ENCODE assay signal across 18 cellular contexts in the genomic region with DNA sequence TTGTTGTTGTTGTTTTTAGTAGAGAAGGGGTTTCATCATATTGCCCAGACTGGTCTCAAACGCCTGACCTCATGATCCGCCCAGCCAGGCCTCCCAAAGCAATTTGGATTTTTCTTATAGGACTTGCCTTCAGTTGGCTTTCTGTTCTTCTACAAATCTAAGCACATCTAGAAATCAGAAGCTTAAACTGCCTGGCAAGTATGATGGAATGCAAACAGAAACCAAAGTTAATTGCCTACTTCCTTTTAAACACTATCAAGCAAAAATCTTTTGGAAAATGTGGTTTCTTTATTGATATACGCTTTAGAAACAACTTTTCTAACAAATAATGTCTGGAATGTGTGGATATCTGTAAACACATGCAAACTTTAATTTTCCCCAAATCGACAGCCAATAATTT.
DNase-seq lines count a peak whose midpoint lies in the region; ATAC-seq, FAIRE-seq and TF ChIP-seq lines count a peak whose summit lies in the region.
"Had no signal": no experiment of that assay in that cellular context is flagged by ENCODE, and none has a peak within 500 bp of the region (broad histone marks: within the 10 kb centered on the region; RNA-seq: fewer than 3 reads in every experiment).

No MANE protein-coding gene starts in this region.

- H3K4me2 ChIP-seq in K562 (ENCODE audit: insufficient read depth, low read length), result no peak overlapping the region

- H3K9me3 Mint-ChIP-seq in HFFc6, result no peaks in the 10 kb centered on the region
- H3K9me3 Mint-ChIP-seq in immature natural killer cell, result no peaks in the 10 kb centered on the region
- H3K9me3 Mint-ChIP-seq: activated T-cell treated with anti-CD3 and anti-CD28 coated beads, Interleukin-2, amount 50 U/mL, for 72 hours; stimulated activated naive CD8-positive, alpha-beta T cell treated with anti-CD3 and anti-CD28 coated beads, Interleukin-15, amount 100 ng/mL, for 72 hours had no signal

- peaks cover 36% of the 10 kb centered on the region for H3K4me1 Mint-ChIP-seq in HFFc6 (ENCODE audit: low read depth)
- no peaks in the 10 kb centered on the region for H3K4me1 Mint-ChIP-seq in immature natural killer cell

- H3K9me3 ChIP-seq in A673 (ENCODE audit: low read depth, low read length, poor library complexity, severe bottlenecking) (no peaks in the 10 kb centered on the region), K562 (replicated peaks; ENCODE audit: control insufficient read depth, insufficient read depth, low read depth, low read length) (no peaks in the 10 kb centered on the region), left lung (no peaks in the 10 kb centered on the region)
- H3K9me3 ChIP-seq: adrenal gland, SJCRH30 had no signal

- CTCF ChIA-PET in A673 (lab: Charles Lee) (no interaction called here), K562 (lab: Yijun Ruan, JAX; ENCODE audit: low intra/inter-chr PET ratio) (no interaction called here)

- no peak for TF ChIP-seq POLR2A in K562 (conservative IDR thresholded peaks at IDR 0.05)

- intact Hi-C loops in A673 (cut with micrococcal nuclease; ENCODE audit: unreplicated experiment) (no loop called here), K562 (cut with micrococcal nuclease) (no loop called here), left lung (cut with DNase I) (no loop called here)

- H3K27ac ChIP-seq in A673 (ENCODE audit: low read depth, low read length, poor library complexity, severe bottlenecking), result peak overlapping the region; percentile 92
- H3K27ac ChIP-seq in K562 (ENCODE audit: extremely low read depth, low read depth, low read length), result no peak overlapping the region
- H3K27ac ChIP-seq in left lung, result no peak overlapping the region
- H3K27ac ChIP-seq: adrenal gland, SJCRH30 had no signal

- FAIRE-seq in K562 (lab: Jason Lieb, UNC), result no peak
- FAIRE-seq: TTC549, urothelium cell line had no signal

- H4K20me1 ChIP-seq in K562 (replicated peaks; ENCODE audit: control insufficient read depth, insufficient read depth, low read length), result no peaks in the 10 kb centered on the region

- TF ChIP-seq CTCF in A673 (conservative IDR thresholded peaks at IDR 0.05; ENCODE audit: low read depth, low read length) (no peak), HFFc6 (IDR thresholded peaks at IDR 0.05) (no peak), K562 (IDR thresholded peaks at IDR 0.05 in 2 of 3, conservative IDR thresholded peaks at IDR 0.05 in 1 of 3; ENCODE audit: insufficient read depth in 2 of 3, low read depth in 1 of 3, low read length in 3 of 3) (no peak), left lung (IDR thresholded peaks at IDR 0.05) (no peak)

- in situ Hi-C loops in K562 (cut with MboI), result no loop called here

- no peak for TF ChIP-seq EP300 in K562 (IDR thresholded peaks at IDR 0.05; ENCODE audit: low read length)

- H3K4me3 Mint-ChIP-seq in HFFc6, result peak overlapping the region; percentile 84
- no peak overlapping the region for H3K4me3 Mint-ChIP-seq in immature natural killer cell
- H3K4me3 Mint-ChIP-seq: activated T-cell treated with anti-CD3 and anti-CD28 coated beads, Interleukin-2, amount 50 U/mL, for 72 hours; stimulated activated naive CD8-positive, alpha-beta T cell treated with anti-CD3 and anti-CD28 coated beads, Interleukin-15, amount 100 ng/mL, for 72 hours had no signal

- no peak for TF ChIP-seq RAD21 in K562 (CRISPR knock-in tag; conservative IDR thresholded peaks at IDR 0.05 in 1 of 2, IDR thresholded peaks at IDR 0.05 in 1 of 2)

- H3K27ac Mint-ChIP-seq in HFFc6 (peak overlapping the region; percentile 88), immature natural killer cell (no peak overlapping the region)
- H3K27ac Mint-ChIP-seq: activated T-cell treated with anti-CD3 and anti-CD28 coated beads, Interleukin-2, amount 50 U/mL, for 72 hours; stimulated activated naive CD8-positive, alpha-beta T cell treated with anti-CD3 and anti-CD28 coated beads, Interleukin-15, amount 100 ng/mL, for 72 hours had no signal

- H2AFZ ChIP-seq in K562 (ENCODE audit: low read depth, low read length), result no peak overlapping the region

- peaks cover 88% of the 10 kb centered on the region for H3K79me2 ChIP-seq in K562 (ENCODE audit: control insufficient read depth, insufficient read depth, low read length)

- H3K36me3 ChIP-seq in A673 (ENCODE audit: insufficient read depth, low read length, poor library complexity, severe bottlenecking), result no peaks in the 10 kb centered on the region
- H3K36me3 ChIP-seq in K562 (ENCODE audit: control insufficient read depth, insufficient read depth, low read length), result peaks cover 3% of the 10 kb centered on the region; the same call in 2 of the 3 replicates
- no peaks in the 10 kb centered on the region for H3K36me3 ChIP-seq in left lung
- H3K36me3 ChIP-seq: adrenal gland, SJCRH30 had no signal

- 84% methylated on average over 4 of the region's 4 CpGs for WGBS in K562 (ENCODE audit: insufficient coverage, low coverage, missing lambda C conversion rate)

- H3K4me1 ChIP-seq in A673 (ENCODE audit: insufficient read depth, low read length, poor library complexity, severe bottlenecking), result peaks cover 75% of the 10 kb centered on the region
- H3K4me1 ChIP-seq in K562 (replicated peaks in 1 of 2; ENCODE audit: control insufficient read depth in 2 of 2, insufficient read depth in 2 of 2, low read length in 2 of 2), result peaks cover 0 to 4% of the 10 kb centered on the region in 2 experiments; a peak in 2 of 5 replicates
- H3K4me1 ChIP-seq in left lung, result peaks cover 11 to 16% of the 10 kb centered on the region in 2 donors

- peak; percentile 76 for DNase-seq in A673 (ENCODE audit: low spot score)
- peak; percentile 40 for DNase-seq in HFFc6
- DNase-seq in K562 (ENCODE audit: extremely low read depth in 1 of 4, low spot score in 3 of 4), result no peak
- DNase-seq in left lung, result no peak
- no peak for DNase-seq in immature natural killer cell
- no peak for DNase-seq in NCI-H82 (lab: John Stamatoyannopoulos, UW)
- no peak for DNase-seq in HPDE6-E6E7 (ENCODE audit: extremely low spot score)
- DNase-seq: activated CD4-positive, alpha-beta T cell treated with anti-CD3 and anti-CD28 coated beads, Interleukin-2, amount 50 U/mL, for 48 hours; activated T-cell treated with anti-CD3 and anti-CD28 coated beads, Interleukin-2, amount 50 U/mL, for 72 hours; adrenal gland; Kasumi-1; NCI-H187 treated with DMSO at 0.1 percent for 48 hours; occipital lobe; SJCRH30; stimulated activated naive CD8-positive, alpha-beta T cell treated with anti-CD3 and anti-CD28 coated beads, Interleukin-15, amount 100 ng/mL, for 72 hours had no signal

- H3K36me3 Mint-ChIP-seq in HFFc6 (ENCODE audit: low read depth) (no peaks in the 10 kb centered on the region), immature natural killer cell (no peaks in the 10 kb centered on the region)

- no peaks in the 10 kb centered on the region for H3K9me1 ChIP-seq in K562 (ENCODE audit: control insufficient read depth, insufficient read depth, low read length)

- H3K4me3 ChIP-seq in A673 (ENCODE audit: low read depth, low read length, poor library complexity, severe bottlenecking) (peak overlapping the region; percentile 32), K562 (no peak overlapping the region), left lung (no peak overlapping the region)
- H3K4me3 ChIP-seq: adrenal gland, SJCRH30 had no signal

- H3K9ac ChIP-seq in K562 (ENCODE audit: insufficient read depth in 1 of 2, low read depth in 2 of 2, low read length in 2 of 2), result no peak overlapping the region

- ATAC-seq in K562, result no peak
- peak; percentile 59 for ATAC-seq in left lung
- no peak for ATAC-seq in HG02885 (IDR thresholded peaks at IDR 0.05; ENCODE audit: poor library complexity, unreplicated experiment)
- ATAC-seq: activated T-cell treated with anti-CD3 and anti-CD28 coated beads, Interleukin-2, amount 50 U/mL, for 72 hours; stimulated activated naive CD8-positive, alpha-beta T cell treated with anti-CD3 and anti-CD28 coated beads, Interleukin-15, amount 100 ng/mL, for 72 hours had no signal

- H3K27me3 Mint-ChIP-seq in HFFc6 (ENCODE audit: insufficient read depth), result no peaks in the 10 kb centered on the region; the same call in 1 of the 2 replicates
- peaks cover 0 to 13% (median 2%) of the 10 kb centered on the region in 3 donors for H3K27me3 Mint-ChIP-seq in immature natural killer cell (ENCODE audit: low read depth in 3 of 3)
- H3K27me3 Mint-ChIP-seq: stimulated activated naive CD8-positive, alpha-beta T cell treated with anti-CD3 and anti-CD28 coated beads, Interleukin-15, amount 100 ng/mL, for 72 hours had no signal

- POLR2A ChIA-PET in A673 (lab: Charles Lee; ENCODE audit: low non-redundant PET) (no interaction called here), K562 (lab: Yijun Ruan, JAX) (no interaction called here)

- TSS peak; percentile 31 for BruUV-seq in A673 (replicated peaks; lab: Mats Ljungman, UMichigan)
- BruUV-seq in K562 (replicated peaks; lab: Mats Ljungman, UMichigan), result no TSS peak

- H3K27me3 ChIP-seq in A673 (replicated peaks; ENCODE audit: insufficient read depth, low read depth, low read length, poor library complexity) (no peaks in the 10 kb centered on the region), K562 (ENCODE audit: control insufficient read depth in 2 of 2, insufficient read depth in 2 of 2, low read length in 2 of 2) (no peaks in the 10 kb centered on the region), left lung (no peaks in the 10 kb centered on the region)
- H3K27me3 ChIP-seq: adrenal gland, SJCRH30 had no signal

TF ChIP-seq in K562, 482 proteins besides CTCF, POLR2A, EP300 and RAD21:
- peak; percentile 45; the same call in 1 of the 2 replicates for TF ChIP-seq TEAD4 (IDR thresholded peaks at IDR 0.05; ENCODE audit: low read length)
- TF ChIP-seq TEAD4 (CRISPR knock-in tag; IDR thresholded peaks at IDR 0.05; ENCODE audit: borderline replicate concordance), result no peak
- TF ChIP-seq CREB1 (IDR thresholded peaks at IDR 0.05), result no peak
- no peak for TF ChIP-seq CREB1 (CRISPR knock-in tag; IDR thresholded peaks at IDR 0.05)
- TF ChIP-seq KDM1A (IDR thresholded peaks at IDR 0.05), result peak; percentile 30 to 51; a peak in 2 of 4 replicates

Comparison
In these comparisons a context has a peak if more than half of its experiments do, and no peak if none do; other contexts are left out.
1. DNase-seq: peak in A673 (single experiment) and HFFc6 (single experiment); none in K562 (0 of 4), left lung (0 of 2), immature natural killer cell (0 of 3), NCI-H82 (single experiment) and HPDE6-E6E7 (single experiment).